9 cellular contexts compared by ENCODE assay signal in genomic region chr14:24274101-24274543, GRCh38. TPM values are rescaled to one million over a fixed set of nuclear protein-coding genes. Genes with fewer than 3 reads are reported as not detected.
DNase-seq lines count a peak whose midpoint lies in the region; ATAC-seq and TF ChIP-seq lines count a peak whose summit lies in the region.
"Had no signal": no experiment of that assay in that cellular context is flagged by ENCODE, and none has a peak within 500 bp of the region (broad histone marks: within the 10 kb centered on the region; RNA-seq: fewer than 3 reads in every experiment).

No MANE protein-coding gene starts in this region.

- H3K4me1 ChIP-seq in right atrium auricular region: peaks cover 0 to 19% of the 10 kb centered on the region in 2 donors
- H3K4me1 ChIP-seq in upper lobe of left lung: peaks cover 19 to 57% (median 53%) of the 10 kb centered on the region in 4 donors

- 39 to 44% methylated on average over 3 of the region's 3 CpGs for WGBS in upper lobe of left lung, 2 donors

- H3K9me3 Mint-ChIP-seq in WTC11 (no peaks in the 10 kb centered on the region), immature natural killer cell (no peaks in the 10 kb centered on the region)
- H3K9me3 Mint-ChIP-seq: nephron had no signal

- H3K4me3 Mint-ChIP-seq in WTC11: 0 out of 2 replicates have a peak overlapping the region, but pooled peaks have one; percentile 6
- H3K4me3 Mint-ChIP-seq in immature natural killer cell: no peak overlapping the region

- H3K36me3 ChIP-seq in right atrium auricular region (no peaks in the 10 kb centered on the region), upper lobe of left lung (peaks cover 0 to 8% (median 5%) of the 10 kb centered on the region in 4 donors)

- peak in 2 of 4 donors; percentile 37 to 90 for TF ChIP-seq EP300 in upper lobe of left lung (IDR thresholded peaks at IDR 0.05)

- H3K27me3 ChIP-seq in right atrium auricular region (no peaks in the 10 kb centered on the region), upper lobe of left lung (no peaks in the 10 kb centered on the region)

- no peaks in the 10 kb centered on the region for H3K36me3 Mint-ChIP-seq in WTC11
- peaks cover 0 to 6% (median 4%) of the 10 kb centered on the region in 3 donors for H3K36me3 Mint-ChIP-seq in immature natural killer cell

- no peak overlapping the region for H3K4me3 ChIP-seq in right atrium auricular region
- H3K4me3 ChIP-seq in upper lobe of left lung: no peak overlapping the region

- CTCF ChIA-PET in WTC11 (lab: Charles Lee): interaction anchor here (0.8 to 3.9 kb wide), 9 partner anchors 9 to 157 kb away, joined by 3 to 28 read pairs (median 5); partner anchors contain the start of genes CIDEB, DHRS1, MDP1 and NOP9

- H3K27ac ChIP-seq in right atrium auricular region (no peak overlapping the region), upper lobe of left lung (peak overlapping the region; percentile 96 to 99 (median 97))

- H3K27ac Mint-ChIP-seq in WTC11 (peak overlapping the region; percentile 52), immature natural killer cell (peak overlapping the region; percentile 79 to 99 (median 96))

- H3K27me3 Mint-ChIP-seq in WTC11 (ENCODE audit: low read depth) (no peaks in the 10 kb centered on the region), immature natural killer cell (ENCODE audit: low read depth in 3 of 3) (peaks cover 9 to 13% (median 11%) of the 10 kb centered on the region in 3 donors)

- no peaks in the 10 kb centered on the region for H3K9me3 ChIP-seq in right atrium auricular region
- no peaks in the 10 kb centered on the region for H3K9me3 ChIP-seq in upper lobe of left lung

- peak in 1 of 4 donors; percentile 36 for TF ChIP-seq POLR2A in upper lobe of left lung (IDR thresholded peaks at IDR 0.05)

- TF ChIP-seq CTCF in right atrium auricular region (IDR thresholded peaks at IDR 0.05): no peak
- no peak for TF ChIP-seq CTCF in WTC11 (IDR thresholded peaks at IDR 0.05)
- TF ChIP-seq CTCF in upper lobe of left lung (IDR thresholded peaks at IDR 0.05): no peak

- ATAC-seq in left ventricle myocardium superior (peak; percentile 17), HG03378 (IDR thresholded peaks at IDR 0.05; ENCODE audit: unreplicated experiment) (peak; percentile 66), WTC11 (no peak), upper lobe of left lung (ENCODE audit: low FRiP score in 2 of 2) (peak; percentile 14 to 71)

- intact Hi-C loops in left ventricle myocardium superior (cut with micrococcal nuclease): no loop called here

- peaks cover 16% of the 10 kb centered on the region for H3K4me1 Mint-ChIP-seq in WTC11
- peaks cover 32 to 34% of the 10 kb centered on the region in 2 donors for H3K4me1 Mint-ChIP-seq in immature natural killer cell

- POLR2A ChIA-PET in WTC11 (lab: Charles Lee): interaction anchor here (1.0 kb wide), 1 partner anchor 32 kb away, joined by 3 read pairs; the partner anchor contains the start of gene TINF2

- no peak for DNase-seq in left ventricle myocardium superior
- no peak for DNase-seq in right atrium auricular region (ENCODE audit: low spot score)
- DNase-seq in WTC11 (ENCODE audit: low spot score): no peak
- DNase-seq in immature natural killer cell: no peak
- DNase-seq in upper lobe of left lung: peak in 1 of 2 donors; percentile 79
- DNase-seq in islet precursor cell: no peak
- DNase-seq in DMS114 treated with DMSO at 0.1 percent for 48 hours (lab: John Stamatoyannopoulos, UW; ENCODE audit: unreplicated experiment): no peak

TF ChIP-seq in WTC11, 78 proteins besides CTCF, POLR2A, EP300 and RAD21 (continues in another document):
- TF ChIP-seq RORB (CRISPR knock-in tag; IDR thresholded peaks at IDR 0.05) (no peak), GRHL2 (CRISPR knock-in tag; IDR thresholded peaks at IDR 0.05; ENCODE audit: insufficient replicate concordance, severe bottlenecking) (no peak), JAZF1 (CRISPR knock-in tag; IDR thresholded peaks at IDR 0.05) (no peak), MYBL2 (CRISPR knock-in tag; IDR thresholded peaks at IDR 0.05) (no peak), CDX4 (CRISPR knock-in tag; IDR thresholded peaks at IDR 0.05; ENCODE audit: borderline replicate concordance) (no peak), ZNF423 (CRISPR knock-in tag; IDR thresholded peaks at IDR 0.05) (no peak), STAT6 (CRISPR knock-in tag; conservative IDR thresholded peaks at IDR 0.05; ENCODE audit: low read depth) (no peak), ESRRA (CRISPR knock-in tag; IDR thresholded peaks at IDR 0.05; ENCODE audit: borderline replicate concordance) (no peak), AFF4 (CRISPR knock-in tag; IDR thresholded peaks at IDR 0.05; ENCODE audit: borderline replicate concordance) (no peak), OVOL2 (CRISPR knock-in tag; IDR thresholded peaks at IDR 0.05; ENCODE audit: borderline replicate concordance) (no peak), GTF2I (CRISPR knock-in tag; conservative IDR thresholded peaks at IDR 0.05) (no peak)

RNA-seq across cellular contexts. Expression of gene RABGGTA, which starts 2.7 kb away (rescaled TPM):
- total RNA-seq in left ventricle myocardium superior (19.4 TPM), right atrium auricular region (10 to 100 TPM; 21.3 to 22.2 TPM), WTC11 (2021) (22.3 to 28.1 TPM (median 27.1 TPM) in 3 replicates), upper lobe of left lung (100 to 1,000 TPM in 1 of 6 donors, 10 to 100 TPM in 5; 22.7 to 125 (median 58.9) TPM)
- polyA plus RNA-seq in immature natural killer cell: 10 to 100 TPM; 23.3 to 52.0 (median 38.6) TPM

RNA-seq across cellular contexts. Expression of gene TGM1, which starts 11.1 kb away (rescaled TPM):
- total RNA-seq in left ventricle myocardium superior (2.7 TPM), right atrium auricular region (10 to 100 TPM; 11.9 to 36.9 TPM), WTC11 (2021) (2.5 to 5.2 TPM (median 4.4 TPM) in 3 replicates), upper lobe of left lung (10 to 100 TPM in 4 of 6 donors, 1 to 10 TPM in 2; 9.1 to 29.2 (median 11.1) TPM)
- polyA plus RNA-seq in immature natural killer cell: under 1 TPM in 1 of 3 donors, not detected in 2; 0.41 TPM

RNA-seq across cellular contexts. Expression of gene DHRS1, which starts 25.5 kb away (rescaled TPM):
- 5.9 TPM for total RNA-seq in left ventricle myocardium superior
- 10 to 100 TPM; 10.1 to 13.7 TPM for total RNA-seq in right atrium auricular region
- 13.9 to 16.7 TPM (median 15.4 TPM) in 3 replicates for total RNA-seq in WTC11 (2021)
- polyA plus RNA-seq in immature natural killer cell: 10 to 100 TPM; 31.4 to 35.9 (median 31.7) TPM
- 10 to 100 TPM; 23.0 to 60.3 (median 32.8) TPM for total RNA-seq in upper lobe of left lung

RNA-seq across cellular contexts. Expression of gene NOP9, which starts 25.5 kb away (rescaled TPM):
- 25.5 TPM for total RNA-seq in left ventricle myocardium superior
- 10 to 100 TPM; 13.9 to 15.5 TPM for total RNA-seq in right atrium auricular region
- 34.3 to 44.4 TPM (median 35.0 TPM) in 3 replicates for total RNA-seq in WTC11 (2021)
- 1 to 10 TPM in 2 of 3 donors, not detected in 1; 1.4 to 2.4 TPM for polyA plus RNA-seq in immature natural killer cell
- total RNA-seq in upper lobe of left lung: 10 to 100 TPM; 13.3 to 31.4 (median 22.6) TPM

RNA-seq across cellular contexts. Expression of gene TINF2, which starts 31.7 kb away (rescaled TPM):
- total RNA-seq in left ventricle myocardium superior (34.5 TPM), right atrium auricular region (10 to 100 TPM; 28.2 to 36.3 TPM), WTC11 (2021) (32.2 to 39.8 TPM (median 35.7 TPM) in 3 replicates), upper lobe of left lung (100 to 1,000 TPM in 1 of 6 donors, 10 to 100 TPM in 5; 46.1 to 109 (median 86.4) TPM)
- 100 to 1,000 TPM; 248 to 289 (median 249) TPM for polyA plus RNA-seq in immature natural killer cell

Comparison
In these comparisons a context has a peak if more than half of its experiments do, and no peak if none do; other contexts are left out.
1. H3K27ac ChIP-seq: peak in upper lobe of left lung (4 of 4); none in right atrium auricular region (0 of 2).